Comparison of ENCODE assay signal across 22 cellular contexts in the genomic region with DNA sequence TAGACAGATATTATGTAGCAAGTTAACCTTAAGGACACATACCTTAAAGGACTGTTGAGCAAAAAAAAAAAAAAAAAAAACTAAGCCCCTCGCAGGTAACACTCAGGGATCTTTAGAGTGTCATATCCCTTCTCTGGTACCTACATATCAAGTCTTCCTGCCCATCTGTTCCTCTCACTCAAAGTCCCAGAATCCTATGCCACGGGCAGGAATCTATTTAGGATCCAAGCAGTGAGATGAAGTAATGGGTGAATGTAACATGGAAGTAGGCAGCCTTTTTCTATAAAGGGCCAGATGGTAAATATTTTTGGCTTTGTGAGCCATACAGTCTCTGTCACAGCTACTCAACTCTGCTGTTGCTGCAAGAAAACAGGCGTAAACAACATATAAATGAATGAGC.
DNase-seq lines count a peak whose midpoint lies in the region; ATAC-seq and TF ChIP-seq lines count a peak whose summit lies in the region.
"Had no signal": no experiment of that assay in that cellular context is flagged by ENCODE, and none has a peak within 500 bp of the region (broad histone marks: within the 10 kb centered on the region; RNA-seq: fewer than 3 reads in every experiment).

No MANE protein-coding gene starts in this region.

- H3K14ac ChIP-seq in H9 (ENCODE audit: insufficient read depth, low read length): no peak overlapping the region

- no peak overlapping the region for H3K9ac ChIP-seq in H9 (ENCODE audit: extremely low read depth, insufficient read length, low read length)

- no peak overlapping the region for H3K4me3 Mint-ChIP-seq in H9
- H3K4me3 Mint-ChIP-seq: B cell; CD8-positive, alpha-beta T cell; HFFc6 had no signal

- no peaks in the 10 kb centered on the region for H3K23me2 ChIP-seq in H9 (ENCODE audit: insufficient read length, low read depth, low read length, poor library complexity, severe bottlenecking)

- H3K18ac ChIP-seq in H9 (ENCODE audit: insufficient read length, low read depth, low read length): no peak overlapping the region

- no peak overlapping the region for H3K56ac ChIP-seq in H9 (ENCODE audit: insufficient read length, low read depth, low read length)

- no peak overlapping the region for H2BK12ac ChIP-seq in H9 (ENCODE audit: insufficient read length, low read depth, low read length)

- H3K23ac ChIP-seq in H9 (ENCODE audit: insufficient read length, low read depth, low read length): no peak overlapping the region

- H3K4me3 ChIP-seq in SJCRH30: no peak overlapping the region
- peak overlapping the region in 2 of 4 donors; percentile 47 for H3K4me3 ChIP-seq in gastrocnemius medialis
- H3K4me3 ChIP-seq: HAP-1 had no signal

- 0 out of 7 replicates have a peak overlapping the region, but pooled peaks of 1 of the 3 experiments have one; percentile 57 for H3K27ac Mint-ChIP-seq in H9
- H3K27ac Mint-ChIP-seq: B cell; CD8-positive, alpha-beta T cell; HFFc6 had no signal

- no peak overlapping the region for H2BK120ac ChIP-seq in H9 (ENCODE audit: low read depth, low read length, poor library complexity, severe bottlenecking)

- H3K36me3 Mint-ChIP-seq in H9 (ENCODE audit: insufficient read depth in 1 of 3, low read depth in 3 of 3): no peaks in the 10 kb centered on the region; a peak in 1 of 7 replicates
- H3K36me3 Mint-ChIP-seq: CD8-positive, alpha-beta T cell had no signal

- DNase-seq in G401 (ENCODE audit: low spot score) (peak; percentile 22), NCI-H1694 (lab: John Stamatoyannopoulos, UW) (peak; percentile 63), SJCRH30 (peak; percentile 31 to 55), gastrocnemius medialis (peak; percentile 35 to 62), H9 (no peak)
- no peak for DNase-seq in activated effector memory CD4-positive, alpha-beta T cell treated with Interleukin-2 at 50 U/mL for 16 hours
- DNase-seq: Caco-2; CD8-positive, alpha-beta T cell; DMS153; DND-41; HFFc6; NCI-H1092 treated with DMSO at 0.1 percent for 48 hours; NCI-H1436; NCI-H1930; NCI-H2107; SHP77 had no signal

- H3K36me3 ChIP-seq in SJCRH30: no peaks in the 10 kb centered on the region
- H3K36me3 ChIP-seq in gastrocnemius medialis: no peaks in the 10 kb centered on the region
- H3K36me3 ChIP-seq: HAP-1 had no signal

- H3K4me1 ChIP-seq in SJCRH30: peaks cover 3% of the 10 kb centered on the region; the same call in 1 of the 2 replicates
- H3K4me1 ChIP-seq in gastrocnemius medialis: peaks cover 6 to 30% of the 10 kb centered on the region in 2 donors
- H3K4me1 ChIP-seq in H9 (ENCODE audit: insufficient read depth, low read length): peaks cover 11% of the 10 kb centered on the region
- H3K4me1 ChIP-seq: Caco-2 had no signal

- no peaks in the 10 kb centered on the region for H3K27me3 Mint-ChIP-seq in H9 (ENCODE audit: low read depth)

- H3K27me3 ChIP-seq in SJCRH30: no peaks in the 10 kb centered on the region
- no peaks in the 10 kb centered on the region for H3K27me3 ChIP-seq in gastrocnemius medialis
- no peaks in the 10 kb centered on the region for H3K27me3 ChIP-seq in H9 (ENCODE audit: insufficient read depth, low read length)

- H3K9me3 Mint-ChIP-seq in H9: no peaks in the 10 kb centered on the region
- H3K9me3 Mint-ChIP-seq: CD8-positive, alpha-beta T cell had no signal

- no peaks in the 10 kb centered on the region for H3K79me1 ChIP-seq in H9 (ENCODE audit: insufficient read depth, low read depth, low read length, poor library complexity, severe bottlenecking)

- in situ Hi-C loops in G401 (cut with HindIII; ENCODE audit: low sequenced_read_pairs) (no loop called here), gastrocnemius medialis (cut with MboI; ENCODE audit: low sequenced_read_pairs in 4 of 4) (no loop called here)

- H2AK5ac ChIP-seq in H9 (ENCODE audit: insufficient read length, low read length): no peak overlapping the region

- H3K4ac ChIP-seq in H9 (ENCODE audit: low read depth, low read length): no peak overlapping the region

- intact Hi-C loops in gastrocnemius medialis (cut with DNase I; ENCODE audit: low total_unique reads): loop anchor here (2.0 kb wide), 1 partner anchor 484 kb away; no protein-coding TSS in a partner anchor

- no peak overlapping the region for H4K5ac ChIP-seq in H9 (ENCODE audit: insufficient read length, low read depth, low read length)

- H3K9me3 ChIP-seq in SJCRH30 (replicated peaks) (no peaks in the 10 kb centered on the region), gastrocnemius medialis (no peaks in the 10 kb centered on the region), H9 (ENCODE audit: control insufficient read depth, low read depth, low read length) (no peaks in the 10 kb centered on the region)
- H3K9me3 ChIP-seq: Caco-2, HAP-1 had no signal

- peaks cover 1% of the 10 kb centered on the region; the same call in 1 of the 2 replicates for H3K79me2 ChIP-seq in H9 (ENCODE audit: insufficient read depth, low read length)

- no peak for TF ChIP-seq CTCF in gastrocnemius medialis (IDR thresholded peaks at IDR 0.05 in 4 of 5, conservative IDR thresholded peaks at IDR 0.05 in 1 of 5)
- no peak for TF ChIP-seq CTCF in H9 (conservative IDR thresholded peaks at IDR 0.05)

- no peak overlapping the region for H3K4me2 ChIP-seq in H9 (ENCODE audit: insufficient read depth, insufficient read length, low read length)

- no peak overlapping the region for H2AFZ ChIP-seq in H9 (ENCODE audit: low read length)

- no peak overlapping the region for H2BK15ac ChIP-seq in H9 (ENCODE audit: low read depth, low read length)

- no peak overlapping the region for H3T11ph ChIP-seq in H9 (ENCODE audit: low read length)

- no peak overlapping the region for H2BK20ac ChIP-seq in H9 (ENCODE audit: low read depth, low read length, poor library complexity, severe bottlenecking)

- H4K8ac ChIP-seq in H9 (replicated peaks; ENCODE audit: insufficient read length, low read depth, low read length): no peak overlapping the region

- no CpG with 5 or more reads among the region's 3 CpGs for WGBS in H9 (ENCODE audit: extremely low coverage, insufficient read length, low lambda C conversion rate)

- TF ChIP-seq POLR2A in gastrocnemius medialis (IDR thresholded peaks at IDR 0.05): peak; percentile 35 to 40

- no peak overlapping the region for H4K91ac ChIP-seq in H9 (ENCODE audit: insufficient read length, low read depth, low read length)

- H3K4me1 Mint-ChIP-seq in H9: peaks cover 35 to 41% of the 10 kb centered on the region in 2 experiments
- H3K4me1 Mint-ChIP-seq: B cell had no signal

- H4K20me1 ChIP-seq in H9 (ENCODE audit: control insufficient read depth, insufficient read depth, insufficient read length): no peaks in the 10 kb centered on the region

- H2BK5ac ChIP-seq in H9 (ENCODE audit: insufficient read length, low read length): no peak overlapping the region

- H3K27ac ChIP-seq in SJCRH30 (no peak overlapping the region), gastrocnemius medialis (peak overlapping the region; percentile 86 to 89 (median 88)), H9 (ENCODE audit: insufficient read length, low read depth, low read length) (no peak overlapping the region)
- H3K27ac ChIP-seq: C4-2B, RWPE1 had no signal

- peak; percentile 49 to 63 for ATAC-seq in gastrocnemius medialis
- ATAC-seq in HG03159 (IDR thresholded peaks at IDR 0.05; ENCODE audit: unreplicated experiment): no peak
- ATAC-seq: CD8-positive, alpha-beta T cell; Panc1 had no signal

Comparison
In these comparisons a context has a peak if more than half of its experiments do, and no peak if none do; other contexts are left out.
1. DNase-seq: peak in G401 (single experiment), NCI-H1694 (single experiment), SJCRH30 (2 of 2) and gastrocnemius medialis (2 of 2); none in activated effector memory CD4-positive, alpha-beta T cell treated with Interleukin-2 at 50 U/mL for 16 hours (single experiment) and H9 (single experiment).
2. H3K27ac ChIP-seq: peak in gastrocnemius medialis (4 of 4); none in SJCRH30 (single experiment) and H9 (single experiment).